8 cellular contexts compared by ENCODE assay signal in genomic region chr12:386651-387050, GRCh38. TPM values are rescaled to one million over a fixed set of nuclear protein-coding genes. Genes with fewer than 3 reads are reported as not detected.
DNase-seq lines count a peak whose midpoint lies in the region; ATAC-seq and TF ChIP-seq lines count a peak whose summit lies in the region.

No MANE protein-coding gene starts in this region.

- peaks cover 5% of the 10 kb centered on the region; the same call in 1 of the 2 replicates for H3K4me1 ChIP-seq in Panc1 (ENCODE audit: control insufficient read depth, insufficient read depth, low read length)

- no peaks in the 10 kb centered on the region for H3K9me3 ChIP-seq in Panc1 (ENCODE audit: control insufficient read depth, insufficient read depth, low read depth, low read length)

- BruUV-seq in Panc1 (replicated peaks; lab: Mats Ljungman, UMichigan) = no TSS peak

- no peaks in the 10 kb centered on the region for H3K9me3 Mint-ChIP-seq in activated CD4-positive, alpha-beta memory T cell treated with anti-CD3 and anti-CD28 coated beads, Interleukin-2, amount 10 ng/mL, durations not matched to agents 7 days and 5 days
- H3K9me3 Mint-ChIP-seq in activated CD4-positive, alpha-beta memory T cell treated with anti-CD3 and anti-CD28 coated beads for 36 hours = no peaks in the 10 kb centered on the region

- H3K4me3 ChIP-seq in Panc1 (ENCODE audit: low read depth in 2 of 2, low read length in 2 of 2) (peak overlapping the region; percentile 24 to 90), skeletal muscle cell (ENCODE audit: low read depth, low read length) (peak overlapping the region; percentile 95)

- no peaks in the 10 kb centered on the region for H3K27me3 Mint-ChIP-seq in activated CD4-positive, alpha-beta memory T cell treated with anti-CD3 and anti-CD28 coated beads, Interleukin-2, amount 10 ng/mL, durations not matched to agents 7 days and 5 days
- H3K27me3 Mint-ChIP-seq in activated CD4-positive, alpha-beta memory T cell treated with anti-CD3 and anti-CD28 coated beads for 36 hours = peaks cover 4% of the 10 kb centered on the region

- H3K27me3 ChIP-seq in Panc1 (ENCODE audit: control insufficient read depth, insufficient read depth, low read length) = no peaks in the 10 kb centered on the region

- peaks cover 9% of the 10 kb centered on the region; the same call in 1 of the 2 replicates for H3K36me3 ChIP-seq in Panc1 (ENCODE audit: control insufficient read depth, insufficient read depth, low read length)

- TF ChIP-seq CTCF in Panc1 (IDR thresholded peaks at IDR 0.05) = no peak

- peaks cover 39% of the 10 kb centered on the region for H3K4me1 Mint-ChIP-seq in activated CD4-positive, alpha-beta memory T cell treated with anti-CD3 and anti-CD28 coated beads, Interleukin-2, amount 10 ng/mL, durations not matched to agents 7 days and 5 days
- H3K4me1 Mint-ChIP-seq in activated CD4-positive, alpha-beta memory T cell treated with anti-CD3 and anti-CD28 coated beads for 36 hours (ENCODE audit: low read depth) = peaks cover 31% of the 10 kb centered on the region

- no peak for ATAC-seq in Panc1

- intact Hi-C loops in activated CD4-positive, alpha-beta memory T cell treated with anti-CD3 and anti-CD28 coated beads for 36 hours (cut with micrococcal nuclease) = no loop called here
- intact Hi-C loops in Panc1 (cut with micrococcal nuclease; ENCODE audit: unreplicated experiment) = no loop called here

- CTCF ChIA-PET in activated CD4-positive, alpha-beta memory T cell treated with anti-CD3 and anti-CD28 coated beads, Interleukin-2, amount 10 ng/mL, durations not matched to agents 7 days and 5 days (lab: Charles Lee) = interaction anchor here (1.6 kb wide), 1 partner anchor 14 kb away, joined by 6 read pairs; the partner anchor contains the start of gene CCDC77
- CTCF ChIA-PET in activated CD4-positive, alpha-beta memory T cell treated with anti-CD3 and anti-CD28 coated beads for 36 hours (lab: Charles Lee) = interaction anchor here (0.8 kb wide), 1 partner anchor 15 kb away, joined by 3 read pairs; no protein-coding TSS in a partner anchor
- CTCF ChIA-PET in Panc1 (lab: Charles Lee) = no interaction called here

- no peak for DNase-seq in activated CD4-positive, alpha-beta memory T cell treated with anti-CD3 and anti-CD28 coated beads, Interleukin-2, amount 10 ng/mL, durations not matched to agents 7 days and 5 days
- no peak for DNase-seq in activated CD4-positive, alpha-beta memory T cell treated with anti-CD3 and anti-CD28 coated beads for 36 hours
- DNase-seq in Panc1 (ENCODE audit: low read depth, low spot score) (no peak), fibroblast of gingiva (ENCODE audit: low read depth) (peak; percentile 12), skeletal muscle cell (ENCODE audit: low read depth) (no peak), NCI-H128 (lab: John Stamatoyannopoulos, UW; ENCODE audit: unreplicated experiment) (no peak), HT-29 (ENCODE audit: low spot score) (no peak)
- no peak for DNase-seq in stimulated activated CD4-positive, alpha-beta T cell treated with anti-CD3 and anti-CD28 coated beads, Interleukin-2, amount 100 ng/mL, for 48 hours

- peaks cover 49% of the 10 kb centered on the region for H3K36me3 Mint-ChIP-seq in activated CD4-positive, alpha-beta memory T cell treated with anti-CD3 and anti-CD28 coated beads, Interleukin-2, amount 10 ng/mL, durations not matched to agents 7 days and 5 days (ENCODE audit: low read depth)
- peaks cover 35% of the 10 kb centered on the region for H3K36me3 Mint-ChIP-seq in activated CD4-positive, alpha-beta memory T cell treated with anti-CD3 and anti-CD28 coated beads for 36 hours

- no peak overlapping the region for H3K27ac Mint-ChIP-seq in activated CD4-positive, alpha-beta memory T cell treated with anti-CD3 and anti-CD28 coated beads, Interleukin-2, amount 10 ng/mL, durations not matched to agents 7 days and 5 days
- H3K27ac Mint-ChIP-seq in activated CD4-positive, alpha-beta memory T cell treated with anti-CD3 and anti-CD28 coated beads for 36 hours = no peak overlapping the region

- H3K4me3 Mint-ChIP-seq in activated CD4-positive, alpha-beta memory T cell treated with anti-CD3 and anti-CD28 coated beads, Interleukin-2, amount 10 ng/mL, durations not matched to agents 7 days and 5 days = peak overlapping the region; percentile 36
- H3K4me3 Mint-ChIP-seq in activated CD4-positive, alpha-beta memory T cell treated with anti-CD3 and anti-CD28 coated beads for 36 hours = no peak overlapping the region

- in situ Hi-C loops in Panc1 (cut with HindIII; ENCODE audit: low pct_unique_long_range_greater_than_20kb, low sequenced_read_pairs) = no loop called here

- POLR2A ChIA-PET in activated CD4-positive, alpha-beta memory T cell treated with anti-CD3 and anti-CD28 coated beads, Interleukin-2, amount 10 ng/mL, durations not matched to agents 7 days and 5 days (lab: Charles Lee) = interaction anchor here (1.1 kb wide), 1 partner anchor 15 kb away, joined by 5 read pairs; the partner anchor contains the start of gene CCDC77
- POLR2A ChIA-PET in activated CD4-positive, alpha-beta memory T cell treated with anti-CD3 and anti-CD28 coated beads for 36 hours (lab: Charles Lee) = interaction anchor here (0.5 to 1.0 kb wide), 4 partner anchors 12 to 59 kb away, joined by 3 to 5 read pairs (median 3); partner anchors contain the start of gene CCDC77
- POLR2A ChIA-PET in Panc1 (lab: Charles Lee) = no interaction called here

- no peak overlapping the region for H3K27ac ChIP-seq in Panc1 (ENCODE audit: low read length)

RNA-seq across cellular contexts. Expression of gene KDM5A, which starts 2.5 kb away (rescaled TPM):
- 10 to 100 TPM; 91.4 to 94.6 TPM for total RNA-seq in activated CD4-positive, alpha-beta memory T cell treated with anti-CD3 and anti-CD28 coated beads, Interleukin-2, amount 10 ng/mL, durations not matched to agents 7 days and 5 days
- 10 to 100 TPM; 59.7 to 63.5 TPM for total RNA-seq in activated CD4-positive, alpha-beta memory T cell treated with anti-CD3 and anti-CD28 coated beads for 36 hours
- total RNA-seq in Panc1 (2021; ENCODE audit: unreplicated experiment) = 49.0 TPM
- 19.1 TPM for polyA plus RNA-seq in Panc1 (2012; ENCODE audit: insufficient read length)
- 24.5 and 31.6 TPM in 2 replicates for total RNA-seq in HT-29 (2014; rRNA removed; shearing (Covaris generic))

RNA-seq across cellular contexts. Expression of gene CCDC77, which starts 14.8 kb away (rescaled TPM):
- 10 to 100 TPM; 11.6 to 13.4 TPM for total RNA-seq in activated CD4-positive, alpha-beta memory T cell treated with anti-CD3 and anti-CD28 coated beads, Interleukin-2, amount 10 ng/mL, durations not matched to agents 7 days and 5 days
- 10 to 100 TPM; 14.4 to 14.7 TPM for total RNA-seq in activated CD4-positive, alpha-beta memory T cell treated with anti-CD3 and anti-CD28 coated beads for 36 hours
- total RNA-seq in Panc1 (2021; ENCODE audit: unreplicated experiment) = 9.8 TPM
- 6.5 TPM for polyA plus RNA-seq in Panc1 (2012; ENCODE audit: insufficient read length)
- total RNA-seq in HT-29 (2014; rRNA removed; shearing (Covaris generic)) = 3.5 and 6.1 TPM in 2 replicates
